Comparison of ENCODE assay signal across 17 cellular contexts in genomic region chr13:98960331-98961203, GRCh38. TPM values are rescaled to one million over a fixed set of nuclear protein-coding genes. Genes with fewer than 3 reads are reported as not detected.
DNase-seq lines count a peak whose midpoint lies in the region; ATAC-seq and TF ChIP-seq lines count a peak whose summit lies in the region.
"Had no signal": no experiment of that assay in that cellular context is flagged by ENCODE, and none has a peak within 500 bp of the region (broad histone marks: within the 10 kb centered on the region; RNA-seq: fewer than 3 reads in every experiment).

No MANE protein-coding gene starts in this region.

- H3K4me1 Mint-ChIP-seq in type B pancreatic cell (ENCODE audit: unreplicated experiment), result peaks cover 8% of the 10 kb centered on the region

- no peaks in the 10 kb centered on the region for H3K27me3 Mint-ChIP-seq in type B pancreatic cell
- H3K27me3 Mint-ChIP-seq: activated naive CD8-positive, alpha-beta T cell treated with anti-CD3 and anti-CD28 coated beads for 36 hours; central memory CD8-positive, alpha-beta T cell; naive thymus-derived CD8-positive, alpha-beta T cell had no signal

- H3K36me3 Mint-ChIP-seq in activated naive CD4-positive, alpha-beta T cell treated with anti-CD3 and anti-CD28 coated beads, Interleukin-2, amount 50 U/mL, for 72 hours, result no peaks in the 10 kb centered on the region
- H3K36me3 Mint-ChIP-seq in type B pancreatic cell, result no peaks in the 10 kb centered on the region
- H3K36me3 Mint-ChIP-seq: activated naive CD8-positive, alpha-beta T cell treated with anti-CD3 and anti-CD28 coated beads for 36 hours; stimulated activated effector memory CD8-positive, alpha-beta T cell treated with anti-CD3 and anti-CD28 coated beads, Interleukin-12 subunit alpha, Interleukin-12 subunit beta, amount 100 ng/mL, for 72 hours had no signal

- WGBS in mesodermal cell (ENCODE audit: insufficient coverage in 2 of 2), 2 experiments, result 96 to 97% methylated on average over 6 to 8 of the region's 10 CpGs

- no peaks in the 10 kb centered on the region for H3K9me3 Mint-ChIP-seq in activated naive CD4-positive, alpha-beta T cell treated with anti-CD3 and anti-CD28 coated beads, Interleukin-2, amount 50 U/mL, for 72 hours
- no peaks in the 10 kb centered on the region for H3K9me3 Mint-ChIP-seq in type B pancreatic cell
- H3K9me3 Mint-ChIP-seq: activated naive CD8-positive, alpha-beta T cell treated with anti-CD3 and anti-CD28 coated beads for 36 hours; central memory CD8-positive, alpha-beta T cell; naive thymus-derived CD8-positive, alpha-beta T cell; stimulated activated effector memory CD8-positive, alpha-beta T cell treated with anti-CD3 and anti-CD28 coated beads, Interleukin-12 subunit alpha, Interleukin-12 subunit beta, amount 100 ng/mL, for 72 hours had no signal

- TF ChIP-seq CTCF in fibroblast of pulmonary artery (IDR thresholded peaks at IDR 0.05; ENCODE audit: low read length, missing control alignments), result no peak
- no peak for TF ChIP-seq CTCF in type B pancreatic cell (conservative IDR thresholded peaks at IDR 0.05)

- ATAC-seq in activated naive CD4-positive, alpha-beta T cell treated with anti-CD3 and anti-CD28 coated beads, Interleukin-2, amount 50 U/mL, for 72 hours, result no peak
- ATAC-seq: naive thymus-derived CD8-positive, alpha-beta T cell; stimulated activated effector memory CD8-positive, alpha-beta T cell treated with anti-CD3 and anti-CD28 coated beads, Interleukin-12 subunit alpha, Interleukin-12 subunit beta, amount 100 ng/mL, for 72 hours had no signal

- H3K4me3 ChIP-seq in fibroblast of pulmonary artery (replicated peaks; ENCODE audit: low read depth, low read length) (no peak overlapping the region), mesodermal cell (ENCODE audit: extremely low read depth, insufficient read depth, low read length, poor library complexity, severe bottlenecking) (no peak overlapping the region)
- H3K4me3 ChIP-seq: SK-N-MC had no signal

- H3K36me3 ChIP-seq in mesodermal cell (ENCODE audit: control insufficient read depth, insufficient read depth, low read length), result peaks cover 32% of the 10 kb centered on the region

- no peak for DNase-seq in activated naive CD4-positive, alpha-beta T cell treated with anti-CD3 and anti-CD28 coated beads, Interleukin-2, amount 50 U/mL, for 72 hours (ENCODE audit: low spot score in 2 of 2)
- DNase-seq in activated naive CD4-positive, alpha-beta T cell (lab: John Stamatoyannopoulos, UW), result no peak
- peak; percentile 32 for DNase-seq in fibroblast of pulmonary artery (ENCODE audit: low read depth)
- no peak for DNase-seq in type B pancreatic cell (ENCODE audit: extremely low spot score, unreplicated experiment)
- DNase-seq in cerebellar nuclear complex (lab: John Stamatoyannopoulos, UW), result no peak
- no peak for DNase-seq in islet precursor cell
- DNase-seq in AML-193 (lab: John Stamatoyannopoulos, UW), result no peak
- DNase-seq: activated naive CD8-positive, alpha-beta T cell treated with anti-CD3 and anti-CD28 coated beads for 36 hours; Calu3; kidney; naive thymus-derived CD8-positive, alpha-beta T cell; retina; stimulated activated CD4-positive, alpha-beta T cell treated with anti-CD3 and anti-CD28 coated beads, Interleukin-4, amount 100 ng/mL, for 24 hours had no signal

- H3K27ac ChIP-seq in mesodermal cell (ENCODE audit: low read depth, low read length, severe bottlenecking), result peak overlapping the region; percentile 39
- H3K27ac ChIP-seq: SK-N-MC had no signal

- H3K27ac Mint-ChIP-seq in activated naive CD4-positive, alpha-beta T cell treated with anti-CD3 and anti-CD28 coated beads, Interleukin-2, amount 50 U/mL, for 72 hours, result peak overlapping the region; percentile 22 to 52
- H3K27ac Mint-ChIP-seq in type B pancreatic cell, result peak overlapping the region; percentile 72
- H3K27ac Mint-ChIP-seq: activated naive CD8-positive, alpha-beta T cell treated with anti-CD3 and anti-CD28 coated beads for 36 hours had no signal

- no peak overlapping the region for H3K4me3 Mint-ChIP-seq in type B pancreatic cell
- H3K4me3 Mint-ChIP-seq: activated naive CD8-positive, alpha-beta T cell treated with anti-CD3 and anti-CD28 coated beads for 36 hours; central memory CD8-positive, alpha-beta T cell; naive thymus-derived CD8-positive, alpha-beta T cell; stimulated activated effector memory CD8-positive, alpha-beta T cell treated with anti-CD3 and anti-CD28 coated beads, Interleukin-12 subunit alpha, Interleukin-12 subunit beta, amount 100 ng/mL, for 72 hours had no signal

- H3K9me3 ChIP-seq in mesodermal cell (ENCODE audit: control insufficient read depth, low read length), result no peaks in the 10 kb centered on the region

- H3K4me1 ChIP-seq in mesodermal cell (ENCODE audit: control insufficient read depth, insufficient read depth, low read length, poor library complexity, severe bottlenecking), result peaks cover 20% of the 10 kb centered on the region

RNA-seq across cellular contexts. Expression of gene DOCK9, which starts 17.3 kb away (rescaled TPM):
- total RNA-seq in activated naive CD4-positive, alpha-beta T cell treated with anti-CD3 and anti-CD28 coated beads, Interleukin-2, amount 50 U/mL, for 72 hours, result 10 to 100 TPM; 32.4 to 60.5 TPM
- 64.4 TPM for polyA plus RNA-seq in mesodermal cell (2013, experiment 1 of 2)
- polyA plus RNA-seq in mesodermal cell (2013, experiment 2 of 2), result 63.4 TPM
- total RNA-seq in type B pancreatic cell (ENCODE audit: low replicate concordance), result 46.2 and 122 TPM in 2 replicates
